ENCODE assay signal across 19 cellular contexts in genomic region chr6:70110128-70111022, GRCh38.
DNase-seq lines count a peak whose midpoint lies in the region; ATAC-seq, FAIRE-seq and TF ChIP-seq lines count a peak whose summit lies in the region.
"Had no signal": no experiment of that assay in that cellular context is flagged by ENCODE, and none has a peak within 500 bp of the region (broad histone marks: within the 10 kb centered on the region; RNA-seq: fewer than 3 reads in every experiment).

No MANE protein-coding gene starts in this region.

- no peaks in the 10 kb centered on the region for H3K27me3 Mint-ChIP-seq in endothelial cell (ENCODE audit: unreplicated experiment)
- H3K27me3 Mint-ChIP-seq in MCF 10A (ENCODE audit: insufficient read depth, unreplicated experiment): peaks cover 96% of the 10 kb centered on the region
- H3K27me3 Mint-ChIP-seq: naive B cell had no signal

- no TSS peak for BruUV-seq in MCF 10A (replicated peaks; lab: Mats Ljungman, UMichigan)

- H3K36me3 Mint-ChIP-seq in endothelial cell (ENCODE audit: low read depth, unreplicated experiment) (no peaks in the 10 kb centered on the region), MCF 10A (ENCODE audit: insufficient read depth, unreplicated experiment) (no peaks in the 10 kb centered on the region)

- intact Hi-C loops in MCF 10A (cut with micrococcal nuclease): no loop called here

- ATAC-seq in GM21619 (IDR thresholded peaks at IDR 0.05; ENCODE audit: unreplicated experiment): peak; percentile 48

- POLR2A ChIA-PET in MCF 10A (lab: Yijun Ruan, JAX): no interaction called here

- H3K4me3 ChIP-seq in foreskin fibroblast (ENCODE audit: low read depth in 1 of 2, low read length in 2 of 2): no peak overlapping the region
- H3K4me3 ChIP-seq: vagina had no signal

- H3K4me3 Mint-ChIP-seq in endothelial cell (ENCODE audit: unreplicated experiment): no peak overlapping the region
- H3K4me3 Mint-ChIP-seq in MCF 10A (ENCODE audit: unreplicated experiment): no peak overlapping the region
- H3K4me3 Mint-ChIP-seq: HFFc6; naive B cell; T-helper 2 cell treated with Interferon-gamma antibody and Interleukin-4, amounts not matched to agents 5 μg/mL and 100 μg/mL, for 36 hours had no signal

- peaks cover 5% of the 10 kb centered on the region for H3K4me1 Mint-ChIP-seq in endothelial cell (ENCODE audit: unreplicated experiment)
- no peaks in the 10 kb centered on the region for H3K4me1 Mint-ChIP-seq in MCF 10A (ENCODE audit: insufficient read depth, unreplicated experiment)

- CTCF ChIA-PET in MCF 10A (lab: Yijun Ruan, JAX): interaction anchor here (0.6 to 1.4 kb wide), 5 partner anchors 9 to 1223 kb away, joined by 3 to 4 read pairs (median 3); no protein-coding TSS in a partner anchor

- no peak overlapping the region for H3K27ac Mint-ChIP-seq in endothelial cell (ENCODE audit: unreplicated experiment)
- no peak overlapping the region for H3K27ac Mint-ChIP-seq in MCF 10A (ENCODE audit: low read depth, unreplicated experiment)
- H3K27ac Mint-ChIP-seq: activated T-helper 2 cell treated with anti-CD3 and anti-CD28 coated beads, Interferon-gamma antibody, Interleukin-2, Interleukin-4, amounts not matched to agents 10 μg/mL and 5 μg/mL and 100 μg/mL, durations not matched to agents 14 hours and 24 hours and 36 hours; HFFc6; T-helper 2 cell treated with Interferon-gamma antibody and Interleukin-4, amounts not matched to agents 5 μg/mL and 100 μg/mL, for 36 hours had no signal

- DNase-seq in D721Med (ENCODE audit: insufficient read length, low spot score): no peak
- peak; percentile 33 for DNase-seq in HT1080 (ENCODE audit: low read depth)
- DNase-seq in foreskin fibroblast: peak; percentile 0 to 53
- no peak for DNase-seq in HT-29 (ENCODE audit: low spot score)
- no peak for DNase-seq in NCI-H1436 (lab: John Stamatoyannopoulos, UW)
- no peak for DNase-seq in endothelial cell (ENCODE audit: low spot score)
- DNase-seq in MCF 10A (ENCODE audit: unreplicated experiment): no peak
- DNase-seq: activated CD4-positive, alpha-beta T cell treated with anti-CD3 and anti-CD28 coated beads, Interleukin-2, amount 50 U/mL, for 48 hours; DND-41; effector memory CD4-positive, alpha-beta T cell; HFFc6; kidney; naive B cell; stimulated activated CD4-positive, alpha-beta T cell treated with anti-CD3 and anti-CD28 coated beads, Interleukin-4, amount 100 ng/mL, for 24 hours; stimulated activated naive CD4-positive, alpha-beta T cell treated with Interleukin-2 at 50 U/mL for 16 hours had no signal

- H3K9me3 Mint-ChIP-seq in endothelial cell (ENCODE audit: unreplicated experiment) (no peaks in the 10 kb centered on the region), MCF 10A (ENCODE audit: unreplicated experiment) (no peaks in the 10 kb centered on the region)
- H3K9me3 Mint-ChIP-seq: activated T-helper 2 cell treated with anti-CD3 and anti-CD28 coated beads, Interferon-gamma antibody, Interleukin-2, Interleukin-4, amounts not matched to agents 10 μg/mL and 5 μg/mL and 100 μg/mL, durations not matched to agents 14 hours and 24 hours and 36 hours; HFFc6; naive B cell; T-helper 2 cell treated with Interferon-gamma antibody and Interleukin-4, amounts not matched to agents 5 μg/mL and 100 μg/mL, for 36 hours had no signal

- peak; percentile 21 for FAIRE-seq in D721Med (lab: Jason Lieb, UNC)
- FAIRE-seq: kidney had no signal

- no peak for TF ChIP-seq CTCF in D721Med (IDR thresholded peaks at IDR 0.05; ENCODE audit: insufficient read depth, missing control alignments)
- no peak for TF ChIP-seq CTCF in foreskin fibroblast (IDR thresholded peaks at IDR 0.05; ENCODE audit: low read depth, low read length)
- no peak for TF ChIP-seq CTCF in endothelial cell (IDR thresholded peaks at IDR 0.05; ENCODE audit: unreplicated experiment)
- TF ChIP-seq CTCF in MCF 10A (IDR thresholded peaks at IDR 0.05; ENCODE audit: unreplicated experiment): no peak

Comparison
In these comparisons a context has a peak if more than half of its experiments do, and no peak if none do; other contexts are left out.
1. DNase-seq: peak in HT1080 (single experiment) and foreskin fibroblast (2 of 2); none in D721Med (single experiment), HT-29 (single experiment), NCI-H1436 (single experiment), endothelial cell (single experiment) and MCF 10A (single experiment).